Comparison of ENCODE assay signal across 8 cellular contexts in genomic region chr7:100894860-100895700, GRCh38. TPM values are rescaled to one million over a fixed set of nuclear protein-coding genes. Genes with fewer than 3 reads are reported as not detected.
DNase-seq lines count a peak whose midpoint lies in the region; ATAC-seq, FAIRE-seq and TF ChIP-seq lines count a peak whose summit lies in the region.

No MANE protein-coding gene starts in this region.

- no peak overlapping the region for H3K9ac ChIP-seq in endothelial cell of umbilical vein (replicated peaks; ENCODE audit: extremely low read depth, insufficient read depth, low read length)

- no peaks in the 10 kb centered on the region for H3K9me1 ChIP-seq in endothelial cell of umbilical vein (replicated peaks; ENCODE audit: control insufficient read depth, extremely low read depth, insufficient read depth, low read length)

- H3K27ac ChIP-seq in HL-60 (replicated peaks), result no peak overlapping the region
- no peak overlapping the region for H3K27ac ChIP-seq in endothelial cell of umbilical vein (ENCODE audit: insufficient read depth, low read depth, low read length)

- H3K27ac Mint-ChIP-seq in CD14-positive monocyte, result peak overlapping the region in 1 of 7 donors; percentile 76

- H3K9me3 ChIP-seq in endothelial cell of umbilical vein (replicated peaks; ENCODE audit: control insufficient read depth, insufficient read depth, low read length), result no peaks in the 10 kb centered on the region

- no peaks in the 10 kb centered on the region for H4K20me1 ChIP-seq in endothelial cell of umbilical vein (replicated peaks; ENCODE audit: control insufficient read depth, extremely low read depth, insufficient read depth, low read length)

- peaks cover 19% of the 10 kb centered on the region for H3K4me1 ChIP-seq in endothelial cell of umbilical vein (ENCODE audit: control insufficient read depth, extremely low read depth, insufficient read depth, low read length)

- H3K4me3 ChIP-seq in HL-60 (replicated peaks; ENCODE audit: insufficient read depth, low read length) (no peak overlapping the region), endothelial cell of umbilical vein (replicated peaks in 1 of 3; ENCODE audit: insufficient read depth in 1 of 3, low read depth in 1 of 3, low read length in 3 of 3) (peak overlapping the region in 1 of 3 experiments; percentile 4)

- H3K9me3 Mint-ChIP-seq in CD14-positive monocyte, result peaks cover 0 to 21% (median 15%) of the 10 kb centered on the region in 7 donors

- FAIRE-seq in endothelial cell of umbilical vein (lab: Jason Lieb, UNC), result no peak

- H3K27me3 Mint-ChIP-seq in CD14-positive monocyte (ENCODE audit: low read depth in 3 of 3), result peaks cover 68 to 93% (median 77%) of the 10 kb centered on the region in 3 donors

- no peak for TF ChIP-seq POLR2A in endothelial cell of umbilical vein (IDR thresholded peaks at IDR 0.05; ENCODE audit: low read depth, low read length)

- ATAC-seq in HG02870 (IDR thresholded peaks at IDR 0.05; ENCODE audit: unreplicated experiment) (no peak), GM21723 (IDR thresholded peaks at IDR 0.05; ENCODE audit: unreplicated experiment) (no peak)

- H3K27me3 ChIP-seq in HL-60 (ENCODE audit: insufficient read depth, poor library complexity, severe bottlenecking) (peaks cover 43% of the 10 kb centered on the region), endothelial cell of umbilical vein (ENCODE audit: control insufficient read depth in 2 of 2, insufficient read depth in 2 of 2, low read length in 2 of 2) (peaks cover 9 to 19% of the 10 kb centered on the region in 2 experiments)

- dilution Hi-C loops in endothelial cell of umbilical vein (cut with MboI; ENCODE audit: extremely low pct_ligation_motif_present, low sequenced_read_pairs), result no loop called here

- H3K4me3 Mint-ChIP-seq in CD14-positive monocyte, result peak overlapping the region; percentile 16 to 63

- BruUV-seq in endothelial cell of umbilical vein (replicated peaks; lab: Mats Ljungman, UMichigan), result no TSS peak

- no peak overlapping the region for H2AFZ ChIP-seq in endothelial cell of umbilical vein (ENCODE audit: low read depth, low read length)

- no peaks in the 10 kb centered on the region for H3K79me2 ChIP-seq in endothelial cell of umbilical vein (ENCODE audit: control insufficient read depth, insufficient read depth, low read length)

- no peaks in the 10 kb centered on the region for H3K36me3 ChIP-seq in endothelial cell of umbilical vein (ENCODE audit: control insufficient read depth in 2 of 2, extremely low read depth in 1 of 2, insufficient read depth in 2 of 2, low read length in 2 of 2)

- no peak overlapping the region for H3K4me2 ChIP-seq in endothelial cell of umbilical vein (ENCODE audit: insufficient read depth, low read length)

- intact Hi-C loops in CD14-positive monocyte (cut with micrococcal nuclease), result no loop called here
- intact Hi-C loops in endothelial cell of umbilical vein (cut with micrococcal nuclease), result loop anchor here (1.0 to 10.0 kb wide), 4 partner anchors 72 to 400 kb away; partner anchors contain the start of genes MUC12 and VGF

- peaks cover 24% of the 10 kb centered on the region for H3K4me1 Mint-ChIP-seq in CD14-positive monocyte

- POLR2A ChIA-PET in endothelial cell of umbilical vein (lab: Charles Lee), result interaction anchor here (0.9 kb wide), 1 partner anchor 232 kb away, joined by 3 read pairs; the partner anchor contains the start of gene SERPINE1

- peaks cover 9 to 15% of the 10 kb centered on the region in 2 donors for H3K36me3 Mint-ChIP-seq in CD14-positive monocyte

- TF ChIP-seq CTCF in CD14-positive monocyte (IDR thresholded peaks at IDR 0.05), result peak; percentile 95
- TF ChIP-seq CTCF in HL-60 (IDR thresholded peaks at IDR 0.05; ENCODE audit: insufficient read depth, low read length), result peak; percentile 43
- TF ChIP-seq CTCF in endothelial cell of umbilical vein (IDR thresholded peaks at IDR 0.05; ENCODE audit: extremely low read depth in 1 of 2, insufficient read depth in 1 of 2, low read depth in 1 of 2, low read length in 2 of 2), result peak; percentile 65 to 88

- CTCF ChIA-PET in endothelial cell of umbilical vein (lab: Charles Lee), result interaction anchor here (0.7 to 2.5 kb wide), 15 partner anchors 10 to 388 kb away, joined by 3 to 44 read pairs (median 5); partner anchors contain the start of genes CLDN15, POP7 and SRRT

- DNase-seq in CD14-positive monocyte (ENCODE audit: low spot score), result no peak
- no peak for DNase-seq in HL-60 (ENCODE audit: low read depth in 1 of 2, low spot score in 1 of 2)
- peak; percentile 60 to 69 for DNase-seq in activated CD4-positive, alpha-beta T cell treated with anti-CD3 and anti-CD28 coated beads, Interleukin-2, amount 50 U/mL, for 48 hours
- DNase-seq in endothelial cell of umbilical vein (ENCODE audit: low read depth, low spot score), result no peak
- peak; percentile 91 for DNase-seq in myocyte (ENCODE audit: low read depth)
- peak; percentile 63 for DNase-seq in ureter (ENCODE audit: low spot score)

TF ChIP-seq in endothelial cell of umbilical vein, 7 proteins besides CTCF, POLR2A, EP300 and RAD21 (continues in another document):
- TF ChIP-seq GATA2 (IDR thresholded peaks at IDR 0.05; ENCODE audit: insufficient read depth, insufficient read length, low read depth, low read length) (no peak), POLR2AphosphoS5 (IDR thresholded peaks at IDR 0.05; ENCODE audit: insufficient read depth, low read depth, low read length) (no peak), MYC (IDR thresholded peaks at IDR 0.05; ENCODE audit: low read depth, low read length) (no peak), JUN (IDR thresholded peaks at IDR 0.05; ENCODE audit: borderline replicate concordance, insufficient read depth, insufficient read length, low read depth) (no peak)

RNA-seq across cellular contexts. Expression of gene ACHE, which starts 0.6 kb away (rescaled TPM):
- not detected for polyA plus RNA-seq in CD14-positive monocyte
- total RNA-seq in endothelial cell of umbilical vein, result 0.18 TPM in 2 replicates
- 0.28 and 0.48 TPM in 2 replicates for polyA plus RNA-seq in endothelial cell of umbilical vein
- 0.13 and 0.35 TPM in 2 replicates for polyA plus RNA-seq in endothelial cell of umbilical vein (2011; cell fraction: cytosol; rRNA removed)
- 0.70 and 0.84 TPM in 2 replicates for polyA plus RNA-seq in endothelial cell of umbilical vein (2011; cell fraction: nucleus; rRNA removed)
- polyA plus RNA-seq in endothelial cell of umbilical vein (2012), result 0.17 and 0.29 TPM in 2 replicates
- 0.15 TPM in 1 of 2 replicates, not detected in the other for polyA minus RNA-seq in endothelial cell of umbilical vein
- not detected for polyA minus RNA-seq in endothelial cell of umbilical vein (2011; cell fraction: cytosol; rRNA and poly(A)+ RNA removed)
- polyA minus RNA-seq in endothelial cell of umbilical vein (2011; cell fraction: nucleus; rRNA and poly(A)+ RNA removed), result 0.24 TPM in 1 of 2 replicates, not detected in the other
- 51.0 and 84.4 TPM in 2 replicates for total RNA-seq in myocyte
- 6.8 TPM for polyA plus RNA-seq in myocyte (2012)
- 4.0 TPM for total RNA-seq in ureter

RNA-seq across cellular contexts. Expression of gene UFSP1, which starts 5.6 kb away (rescaled TPM):
- polyA plus RNA-seq in CD14-positive monocyte (under 1 TPM; 0.57 to 0.76 TPM), endothelial cell of umbilical vein (0.84 and 1.1 TPM in 2 replicates)
- total RNA-seq in endothelial cell of umbilical vein (0.93 and 1.6 TPM in 2 replicates), myocyte (8.5 and 14.3 TPM in 2 replicates), ureter (4.6 TPM)
- polyA plus RNA-seq in endothelial cell of umbilical vein (2011; cell fraction: cytosol; rRNA removed), result 0.25 and 0.35 TPM in 2 replicates
- 0.43 and 0.53 TPM in 2 replicates for polyA plus RNA-seq in endothelial cell of umbilical vein (2011; cell fraction: nucleus; rRNA removed)
- 0.79 and 0.90 TPM in 2 replicates for polyA plus RNA-seq in endothelial cell of umbilical vein (2012)
- 1.6 TPM in 1 of 2 replicates, not detected in the other for polyA minus RNA-seq in endothelial cell of umbilical vein
- 6.0 TPM for polyA minus RNA-seq in endothelial cell of umbilical vein (2011; cell fraction: cytosol; rRNA and poly(A)+ RNA removed)
- polyA minus RNA-seq in endothelial cell of umbilical vein (2011; cell fraction: nucleus; rRNA and poly(A)+ RNA removed), result 0.91 and 1.3 TPM in 2 replicates
- 5.4 TPM for polyA plus RNA-seq in myocyte (2012)

RNA-seq across cellular contexts. Expression of gene SRRT, which starts 20.2 kb away (rescaled TPM):
- 10 to 100 TPM; 26.9 to 29.6 TPM for polyA plus RNA-seq in CD14-positive monocyte
- total RNA-seq in endothelial cell of umbilical vein, result 199 and 202 TPM in 2 replicates
- polyA plus RNA-seq in endothelial cell of umbilical vein, result 51.9 and 58.6 TPM in 2 replicates
- 56.1 and 57.3 TPM in 2 replicates for polyA plus RNA-seq in endothelial cell of umbilical vein (2011; cell fraction: cytosol; rRNA removed)
- 334 and 404 TPM in 2 replicates for polyA plus RNA-seq in endothelial cell of umbilical vein (2011; cell fraction: nucleus; rRNA removed)
- 88.7 and 117 TPM in 2 replicates for polyA plus RNA-seq in endothelial cell of umbilical vein (2012)
- polyA minus RNA-seq in endothelial cell of umbilical vein, result 60.4 and 90.5 TPM in 2 replicates
- 52.0 TPM for polyA minus RNA-seq in endothelial cell of umbilical vein (2011; cell fraction: cytosol; rRNA and poly(A)+ RNA removed)
- 66.1 and 79.9 TPM in 2 replicates for polyA minus RNA-seq in endothelial cell of umbilical vein (2011; cell fraction: nucleus; rRNA and poly(A)+ RNA removed)
- 44.7 and 55.7 TPM in 2 replicates for total RNA-seq in myocyte
- polyA plus RNA-seq in myocyte (2012), result 82.6 TPM
- total RNA-seq in ureter, result 133 TPM

RNA-seq across cellular contexts. Expression of gene TRIP6, which starts 27.9 kb away (rescaled TPM):
- polyA plus RNA-seq in CD14-positive monocyte (1 to 10 TPM; 1.9 to 5.9 TPM), endothelial cell of umbilical vein (88.6 and 90.3 TPM in 2 replicates)
- total RNA-seq in endothelial cell of umbilical vein (84.5 and 90.3 TPM in 2 replicates), myocyte (94.2 and 99.3 TPM in 2 replicates), ureter (120 TPM)
- 69.4 and 77.1 TPM in 2 replicates for polyA plus RNA-seq in endothelial cell of umbilical vein (2011; cell fraction: cytosol; rRNA removed)
- 65.8 and 79.0 TPM in 2 replicates for polyA plus RNA-seq in endothelial cell of umbilical vein (2011; cell fraction: nucleus; rRNA removed)
- 60.3 and 63.1 TPM in 2 replicates for polyA plus RNA-seq in endothelial cell of umbilical vein (2012)
- polyA minus RNA-seq in endothelial cell of umbilical vein, result 40.6 and 47.6 TPM in 2 replicates
- polyA minus RNA-seq in endothelial cell of umbilical vein (2011; cell fraction: cytosol; rRNA and poly(A)+ RNA removed), result 36.6 TPM
- polyA minus RNA-seq in endothelial cell of umbilical vein (2011; cell fraction: nucleus; rRNA and poly(A)+ RNA removed), result 14.4 and 21.5 TPM in 2 replicates
- polyA plus RNA-seq in myocyte (2012), result 111 TPM

RNA-seq across cellular contexts. Expression of gene SLC12A9, which starts 42.6 kb away (rescaled TPM):
- polyA plus RNA-seq in CD14-positive monocyte, result 10 to 100 TPM; 18.8 to 19.3 TPM
- 30.1 and 35.0 TPM in 2 replicates for total RNA-seq in endothelial cell of umbilical vein
- polyA plus RNA-seq in endothelial cell of umbilical vein, result 37.0 and 37.5 TPM in 2 replicates
- 16.4 and 21.1 TPM in 2 replicates for polyA plus RNA-seq in endothelial cell of umbilical vein (2011; cell fraction: cytosol; rRNA removed)
- polyA plus RNA-seq in endothelial cell of umbilical vein (2011; cell fraction: nucleus; rRNA removed), result 62.1 and 65.2 TPM in 2 replicates
- polyA plus RNA-seq in endothelial cell of umbilical vein (2012), result 23.0 and 23.7 TPM in 2 replicates
- 29.1 and 35.8 TPM in 2 replicates for polyA minus RNA-seq in endothelial cell of umbilical vein
- 4.3 TPM for polyA minus RNA-seq in endothelial cell of umbilical vein (2011; cell fraction: cytosol; rRNA and poly(A)+ RNA removed)
- 13.5 and 18.8 TPM in 2 replicates for polyA minus RNA-seq in endothelial cell of umbilical vein (2011; cell fraction: nucleus; rRNA and poly(A)+ RNA removed)
- total RNA-seq in myocyte, result 13.4 and 23.8 TPM in 2 replicates
- 23.6 TPM for polyA plus RNA-seq in myocyte (2012)
- total RNA-seq in ureter, result 41.9 TPM

Comparison
In these comparisons a context has a peak if more than half of its experiments do, and no peak if none do; other contexts are left out.
1. DNase-seq: peak in activated CD4-positive, alpha-beta T cell treated with anti-CD3 and anti-CD28 coated beads, Interleukin-2, amount 50 U/mL, for 48 hours (2 of 2), myocyte (single experiment) and ureter (single experiment); none in CD14-positive monocyte (single experiment), HL-60 (0 of 2) and endothelial cell of umbilical vein (single experiment).
2. CTCF ChIP-seq: peak in every context shown above with its lines; median percentile 95 in CD14-positive monocyte; 76 in endothelial cell of umbilical vein; 43 in HL-60.
3. RNA of gene ACHE, which starts 0.6 kb away (total RNA-seq): 51.0 to 84.4 TPM in myocyte; 4.0 TPM in ureter (single experiment) and 0.18 TPM in endothelial cell of umbilical vein; every median in the first group is over 10 times any median in the second.